ENCODE assay signal across 13 cellular contexts in genomic region chr7:99290148-99290547, GRCh38. TPM values are rescaled to one million over a fixed set of nuclear protein-coding genes. Genes with fewer than 3 reads are reported as not detected.
"Had no signal": no experiment of that assay in that cellular context is flagged by ENCODE, and none has a peak within 500 bp of the region (broad histone marks: within the 10 kb centered on the region; RNA-seq: fewer than 3 reads in every experiment).

No MANE protein-coding gene starts in this region.

RNA-seq across cellular contexts. Expression of gene MYH16, which starts 17.5 kb away (rescaled TPM):
- total RNA-seq: activated B cell treated with CpG ODN at 0.5 μM for 24 hours; activated CD4-positive, alpha-beta memory T cell treated with anti-CD3 and anti-CD28 coated beads for 36 hours; activated CD4-positive, alpha-beta memory T cell treated with anti-CD3 and anti-CD28 coated beads, Interleukin-2, amount 10 ng/mL, durations not matched to agents 7 days and 5 days; activated CD4-positive, alpha-beta T cell treated with anti-CD3 and anti-CD28 coated beads for 36 hours; activated CD4-positive, alpha-beta T cell treated with anti-CD3 and anti-CD28 coated beads, Interleukin-2, amount 10 ng/mL, durations not matched to agents 24 days and 14 days; activated CD4-positive, alpha-beta T cell treated with anti-CD3 and anti-CD28 coated beads, Interleukin-2, amount 10 ng/mL, durations not matched to agents 7 days and 5 days; activated CD8-positive, alpha-beta memory T cell treated with anti-CD3 and anti-CD28 coated beads for 36 hours; activated CD8-positive, alpha-beta memory T cell treated with anti-CD3 and anti-CD28 coated beads, Interleukin-2, amount 10 ng/mL, durations not matched to agents 7 days and 5 days; activated CD8-positive, alpha-beta T cell treated with anti-CD3 and anti-CD28 coated beads for 36 hours; activated CD8-positive, alpha-beta T cell treated with anti-CD3 and anti-CD28 coated beads, Interleukin-2, amount 10 ng/mL, durations not matched to agents 7 days and 5 days; T-helper 1 cell treated with Interleukin-12 subunit alpha and Interleukin-12 subunit beta and Interleukin-4 antibody, amounts not matched to agents 30 ng/mL and 1 ng/mL, for 36 hours; T-helper 17 cell; T-helper 2 cell treated with Interferon-gamma antibody and Interleukin-4, amounts not matched to agents 100 ng/mL and 5 ng/mL, for 36 hours had no signal
